Comparison of ENCODE assay signal across 24 cellular contexts in the genomic region with DNA sequence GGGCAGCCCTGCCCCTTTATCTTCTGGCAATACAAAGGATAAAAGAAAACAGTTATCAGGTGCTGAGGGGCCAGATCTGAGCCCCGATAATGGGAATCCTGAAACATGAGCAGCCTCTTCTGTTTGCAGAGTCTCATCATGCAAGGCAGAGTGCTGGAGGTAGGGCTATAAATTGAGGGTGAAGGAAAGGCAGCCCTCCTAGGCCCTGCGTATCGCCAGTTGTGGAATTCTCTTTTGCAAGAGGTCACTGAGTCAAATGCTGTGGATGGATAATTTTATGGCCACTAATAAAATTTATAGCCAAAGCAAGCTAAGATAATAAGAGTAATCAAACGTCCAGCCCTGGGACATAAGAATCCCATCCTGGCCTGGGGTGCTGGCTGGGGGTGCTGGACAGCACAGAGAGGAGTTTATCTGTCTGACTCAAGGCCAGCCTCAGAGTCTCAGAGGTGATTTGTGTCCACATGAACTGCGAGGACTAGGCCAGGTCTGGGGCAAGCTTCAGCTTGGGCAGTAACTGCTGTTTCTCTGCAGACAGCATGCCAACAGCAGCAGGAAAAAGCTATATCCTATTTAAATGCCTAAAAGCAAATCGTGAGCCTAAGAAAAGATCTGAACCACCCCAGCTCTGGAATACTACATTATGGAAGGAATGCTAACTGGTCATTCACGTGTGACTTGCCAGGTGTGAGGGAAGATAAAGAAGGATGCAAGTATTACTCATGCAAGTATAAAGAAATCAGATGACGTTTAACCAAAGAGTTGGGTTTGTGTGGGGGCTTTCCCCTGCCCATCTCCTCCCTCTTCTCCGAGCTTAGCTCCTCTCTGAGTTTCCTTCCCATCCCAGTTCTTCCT.
DNase-seq lines count a peak whose midpoint lies in the region; TF ChIP-seq lines count a peak whose summit lies in the region.
"Had no signal": no experiment of that assay in that cellular context is flagged by ENCODE, and none has a peak within 500 bp of the region (broad histone marks: within the 10 kb centered on the region; RNA-seq: fewer than 3 reads in every experiment).

No MANE protein-coding gene starts in this region.

- H3K27me3 ChIP-seq in BJ (ENCODE audit: control insufficient read depth, insufficient read depth, low read length) (no peaks in the 10 kb centered on the region), neuronal stem cell (ENCODE audit: control insufficient read depth in 3 of 3, insufficient read depth in 3 of 3, low read depth in 1 of 3, low read length in 3 of 3) (no peaks in the 10 kb centered on the region)
- H3K27me3 ChIP-seq: BE2C, brain microvascular endothelial cell, spleen had no signal

- no peak overlapping the region for H4K8ac ChIP-seq in neuronal stem cell (ENCODE audit: low read depth, low read length)

- H3K9ac ChIP-seq in neuronal stem cell (ENCODE audit: low read depth, low read length, poor library complexity): no peak overlapping the region

- no peak overlapping the region for H3K4ac ChIP-seq in neuronal stem cell (ENCODE audit: low read length)

- H3K36me3 ChIP-seq in BJ (ENCODE audit: control insufficient read depth, insufficient read depth, low read length) (peaks cover 2% of the 10 kb centered on the region; the same call in 1 of the 2 replicates), neuronal stem cell (replicated peaks in 1 of 2; ENCODE audit: control insufficient read depth in 2 of 2, insufficient read depth in 2 of 2, low read length in 2 of 2) (no peaks in the 10 kb centered on the region)
- H3K36me3 ChIP-seq: brain microvascular endothelial cell, spleen, transverse colon had no signal

- peaks cover 0 to 4% of the 10 kb centered on the region in 2 donors for H3K9me3 ChIP-seq in neuronal stem cell (replicated peaks in 1 of 2; ENCODE audit: control insufficient read depth in 2 of 2, insufficient read depth in 1 of 2, low read depth in 1 of 2, low read length in 2 of 2)
- H3K9me3 ChIP-seq: BE2C, spleen, transverse colon had no signal

- no peak overlapping the region for H2AK5ac ChIP-seq in neuronal stem cell (ENCODE audit: low read depth, low read length)

- H2BK15ac ChIP-seq in neuronal stem cell (ENCODE audit: low read length): no peak overlapping the region

- H2BK12ac ChIP-seq in neuronal stem cell (ENCODE audit: low read length): no peak overlapping the region

- no peak for TF ChIP-seq CTCF in BJ (IDR thresholded peaks at IDR 0.05; ENCODE audit: insufficient read depth, low read depth, low read length)
- TF ChIP-seq CTCF in fibroblast of villous mesenchyme (IDR thresholded peaks at IDR 0.05; ENCODE audit: insufficient read depth, low read depth, low read length): no peak

- no peaks in the 10 kb centered on the region for H3K79me1 ChIP-seq in neuronal stem cell (ENCODE audit: low read depth, low read length)

- no peak overlapping the region for H3K27ac ChIP-seq in neuronal stem cell (replicated peaks; ENCODE audit: low read length)
- H3K27ac ChIP-seq: brain microvascular endothelial cell, spleen, transverse colon had no signal

- no peak overlapping the region for H2BK5ac ChIP-seq in neuronal stem cell (ENCODE audit: low read length)

- CTCF ChIA-PET in BJ (lab: Yijun Ruan, JAX): interaction anchor here (0.6 to 1.0 kb wide), 4 partner anchors 11 to 256 kb away, joined by 3 to 4 read pairs (median 4); no protein-coding TSS in a partner anchor

- no peak overlapping the region for H3K23ac ChIP-seq in neuronal stem cell (ENCODE audit: low read depth, low read length, poor library complexity)

- DNase-seq in BJ (ENCODE audit: low read depth) (peak; percentile 29), NCI-H226 (peak; percentile 3), fibroblast of villous mesenchyme (ENCODE audit: low read depth) (peak; percentile 81), neuronal stem cell (ENCODE audit: low spot score) (no peak), GF-D8 (lab: John Stamatoyannopoulos, UW) (no peak), NCI-H2029 treated with DMSO at 0.1 percent for 48 hours (lab: John Stamatoyannopoulos, UW) (no peak), medulla oblongata (ENCODE audit: extremely low spot score) (no peak)
- DNase-seq in activated naive CD4-positive, alpha-beta T cell treated with anti-CD3 and anti-CD28 coated beads, Interleukin-2, amount 50 U/mL, for 16 hours: no peak
- DNase-seq: activated CD4-positive, alpha-beta T cell treated with anti-CD3 and anti-CD28 coated beads, Interleukin-2, amount 50 U/mL, for 1 hour; activated naive CD4-positive, alpha-beta T cell; activated T-cell treated with anti-CD3 and anti-CD28 coated beads, Interleukin-2, amount 50 U/mL, for 48 hours; BE2C; brain microvascular endothelial cell; DMS53; glutamatergic neuron; IMR-90; islet precursor cell; NCI-H1048; NCI-H1930; NCI-H345; occipital lobe; spleen; T-helper 2 cell; transverse colon had no signal

- peak overlapping the region; percentile 61 for H3K18ac ChIP-seq in neuronal stem cell (ENCODE audit: low read length)

- no peak overlapping the region for H3K4me2 ChIP-seq in neuronal stem cell (ENCODE audit: insufficient read depth, low read length, poor library complexity, severe bottlenecking)

- H3K4me3 ChIP-seq in BJ (ENCODE audit: low read depth, low read length) (no peak overlapping the region), fibroblast of villous mesenchyme (ENCODE audit: low read depth, low read length) (no peak overlapping the region), neuronal stem cell (ENCODE audit: low read length in 2 of 2) (no peak overlapping the region)
- H3K4me3 ChIP-seq: spleen, transverse colon had no signal

- no peak overlapping the region for H3K14ac ChIP-seq in neuronal stem cell (ENCODE audit: low read length)

- H4K91ac ChIP-seq in neuronal stem cell (ENCODE audit: low read depth, low read length, poor library complexity): no peak overlapping the region

- POLR2A ChIA-PET in BJ (lab: Charles Lee): no interaction called here

- H2AFZ ChIP-seq in neuronal stem cell (ENCODE audit: low read length): no peak overlapping the region

- H2BK120ac ChIP-seq in neuronal stem cell (ENCODE audit: low read depth, low read length): no peak overlapping the region

- peaks cover 7% of the 10 kb centered on the region in 2 donors for H3K4me1 ChIP-seq in neuronal stem cell (ENCODE audit: control insufficient read depth in 2 of 2, insufficient read depth in 1 of 2, low read depth in 1 of 2, low read length in 2 of 2)
- H3K4me1 ChIP-seq: spleen, transverse colon had no signal

- no CpG with 5 or more reads among the region's 9 CpGs for WGBS in neuronal stem cell (ENCODE audit: extremely low coverage in 2 of 2, insufficient read length in 2 of 2, insufficient replicate concordance in 1 of 2), 2 donors

Comparison
In these comparisons a context has a peak if more than half of its experiments do, and no peak if none do; other contexts are left out.
1. DNase-seq: peak in BJ (single experiment), NCI-H226 (single experiment) and fibroblast of villous mesenchyme (single experiment); none in neuronal stem cell (single experiment), activated naive CD4-positive, alpha-beta T cell treated with anti-CD3 and anti-CD28 coated beads, Interleukin-2, amount 50 U/mL, for 16 hours (single experiment), GF-D8 (single experiment), NCI-H2029 treated with DMSO at 0.1 percent for 48 hours (single experiment) and medulla oblongata (single experiment).